Comparison of ENCODE assay signal across 1 cellular context in genomic region chr10:62045765-62046521, GRCh38.
TF ChIP-seq lines count a peak whose summit lies in the region.

No MANE protein-coding gene starts in this region.

TF ChIP-seq in GM23338, 12 proteins besides CTCF, POLR2A, EP300 and RAD21 (continued from another document):
- TF ChIP-seq, protein P1, sequence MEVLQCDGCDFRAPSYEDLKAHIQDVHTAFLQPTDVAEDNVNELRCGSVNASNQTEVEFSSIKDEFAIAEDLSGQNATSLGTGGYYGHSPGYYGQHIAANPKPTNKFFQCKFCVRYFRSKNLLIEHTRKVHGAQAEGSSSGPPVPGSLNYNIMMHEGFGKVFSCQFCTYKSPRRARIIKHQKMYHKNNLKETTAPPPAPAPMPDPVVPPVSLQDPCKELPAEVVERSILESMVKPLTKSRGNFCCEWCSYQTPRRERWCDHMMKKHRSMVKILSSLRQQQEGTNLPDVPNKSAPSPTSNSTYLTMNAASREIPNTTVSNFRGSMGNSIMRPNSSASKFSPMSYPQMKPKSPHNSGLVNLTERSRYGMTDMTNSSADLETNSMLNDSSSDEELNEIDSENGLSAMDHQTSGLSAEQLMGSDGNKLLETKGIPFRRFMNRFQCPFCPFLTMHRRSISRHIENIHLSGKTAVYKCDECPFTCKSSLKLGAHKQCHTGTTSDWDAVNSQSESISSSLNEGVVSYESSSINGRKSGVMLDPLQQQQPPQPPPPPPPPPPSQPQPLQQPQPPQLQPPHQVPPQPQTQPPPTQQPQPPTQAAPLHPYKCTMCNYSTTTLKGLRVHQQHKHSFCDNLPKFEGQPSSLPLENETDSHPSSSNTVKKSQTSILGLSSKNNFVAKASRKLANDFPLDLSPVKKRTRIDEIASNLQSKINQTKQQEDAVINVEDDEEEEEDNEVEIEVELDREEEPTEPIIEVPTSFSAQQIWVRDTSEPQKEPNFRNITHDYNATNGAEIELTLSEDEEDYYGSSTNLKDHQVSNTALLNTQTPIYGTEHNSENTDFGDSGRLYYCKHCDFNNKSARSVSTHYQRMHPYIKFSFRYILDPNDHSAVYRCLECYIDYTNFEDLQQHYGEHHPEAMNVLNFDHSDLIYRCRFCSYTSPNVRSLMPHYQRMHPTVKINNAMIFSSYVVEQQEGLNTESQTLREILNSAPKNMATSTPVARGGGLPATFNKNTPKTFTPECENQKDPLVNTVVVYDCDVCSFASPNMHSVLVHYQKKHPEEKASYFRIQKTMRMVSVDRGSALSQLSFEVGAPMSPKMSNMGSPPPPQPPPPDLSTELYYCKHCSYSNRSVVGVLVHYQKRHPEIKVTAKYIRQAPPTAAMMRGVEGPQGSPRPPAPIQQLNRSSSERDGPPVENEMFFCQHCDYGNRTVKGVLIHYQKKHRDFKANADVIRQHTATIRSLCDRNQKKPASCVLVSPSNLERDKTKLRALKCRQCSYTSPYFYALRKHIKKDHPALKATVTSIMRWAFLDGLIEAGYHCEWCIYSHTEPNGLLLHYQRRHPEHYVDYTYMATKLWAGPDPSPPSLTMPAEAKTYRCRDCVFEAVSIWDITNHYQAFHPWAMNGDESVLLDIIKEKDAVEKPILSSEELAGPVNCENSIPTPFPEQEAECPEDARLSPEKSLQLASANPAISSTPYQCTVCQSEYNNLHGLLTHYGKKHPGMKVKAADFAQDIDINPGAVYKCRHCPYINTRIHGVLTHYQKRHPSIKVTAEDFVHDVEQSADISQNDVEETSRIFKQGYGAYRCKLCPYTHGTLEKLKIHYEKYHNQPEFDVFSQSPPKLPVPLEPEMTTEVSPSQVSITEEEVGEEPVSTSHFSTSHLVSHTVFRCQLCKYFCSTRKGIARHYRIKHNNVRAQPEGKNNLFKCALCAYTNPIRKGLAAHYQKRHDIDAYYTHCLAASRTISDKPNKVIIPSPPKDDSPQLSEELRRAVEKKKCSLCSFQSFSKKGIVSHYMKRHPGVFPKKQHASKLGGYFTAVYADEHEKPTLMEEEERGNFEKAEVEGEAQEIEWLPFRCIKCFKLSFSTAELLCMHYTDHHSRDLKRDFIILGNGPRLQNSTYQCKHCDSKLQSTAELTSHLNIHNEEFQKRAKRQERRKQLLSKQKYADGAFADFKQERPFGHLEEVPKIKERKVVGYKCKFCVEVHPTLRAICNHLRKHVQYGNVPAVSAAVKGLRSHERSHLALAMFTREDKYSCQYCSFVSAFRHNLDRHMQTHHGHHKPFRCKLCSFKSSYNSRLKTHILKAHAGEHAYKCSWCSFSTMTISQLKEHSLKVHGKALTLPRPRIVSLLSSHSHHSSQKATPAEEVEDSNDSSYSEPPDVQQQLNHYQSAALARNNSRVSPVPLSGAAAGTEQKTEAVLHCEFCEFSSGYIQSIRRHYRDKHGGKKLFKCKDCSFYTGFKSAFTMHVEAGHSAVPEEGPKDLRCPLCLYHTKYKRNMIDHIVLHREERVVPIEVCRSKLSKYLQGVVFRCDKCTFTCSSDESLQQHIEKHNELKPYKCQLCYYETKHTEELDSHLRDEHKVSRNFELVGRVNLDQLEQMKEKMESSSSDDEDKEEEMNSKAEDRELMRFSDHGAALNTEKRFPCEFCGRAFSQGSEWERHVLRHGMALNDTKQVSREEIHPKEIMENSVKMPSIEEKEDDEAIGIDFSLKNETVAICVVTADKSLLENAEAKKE (CRISPR knock-in tag; IDR thresholded peaks at IDR 0.05), result no peak
- TF ChIP-seq CREB1 (CRISPR knock-in tag; IDR thresholded peaks at IDR 0.05; ENCODE audit: low read depth), result no peak
- TF ChIP-seq NANOG (IDR thresholded peaks at IDR 0.05; ENCODE audit: borderline replicate concordance), result no peak
- TF ChIP-seq ETS1 (IDR thresholded peaks at IDR 0.05), result no peak
- no peak for TF ChIP-seq STAT1 (IDR thresholded peaks at IDR 0.05; ENCODE audit: unreplicated experiment)
- TF ChIP-seq EZH2 (IDR thresholded peaks at IDR 0.05; ENCODE audit: low read depth, unreplicated experiment), result no peak
